In genomic region chr7:149834601-149835000, GRCh38 we compare ENCODE assay signal across 1 cellular context.
TF ChIP-seq lines count a peak whose summit lies in the region.

No MANE protein-coding gene starts in this region.

TF ChIP-seq in HepG2, 621 proteins besides CTCF, POLR2A, EP300 and RAD21:
- TF ChIP-seq MAZ (IDR thresholded peaks at IDR 0.05; ENCODE audit: borderline replicate concordance, low read depth, low read length) (no peak), MAZ (CRISPR knock-in tag; IDR thresholded peaks at IDR 0.05; ENCODE audit: low read depth) (no peak), ZNF253 (CRISPR knock-in tag; IDR thresholded peaks at IDR 0.05; ENCODE audit: borderline replicate concordance) (no peak), HNRNPK (IDR thresholded peaks at IDR 0.05; ENCODE audit: low read depth, low read length, poor library complexity, severe bottlenecking) (no peak), CREBL2 (CRISPR knock-in tag; IDR thresholded peaks at IDR 0.05; ENCODE audit: borderline replicate concordance) (no peak), ZNF710 (CRISPR knock-in tag; IDR thresholded peaks at IDR 0.05; ENCODE audit: borderline replicate concordance) (no peak), CREB1 (IDR thresholded peaks at IDR 0.05) (peak; percentile 45; the same call in 1 of the 2 replicates), CREB1 (CRISPR knock-in tag; IDR thresholded peaks at IDR 0.05) (no peak), ZFP36L2 (CRISPR knock-in tag; IDR thresholded peaks at IDR 0.05) (no peak), ZNF326 (CRISPR knock-in tag; IDR thresholded peaks at IDR 0.05; ENCODE audit: borderline replicate concordance) (no peak)
TF ChIP-seq in HepG2: peak in this region for 1.
